In the genomic region with DNA sequence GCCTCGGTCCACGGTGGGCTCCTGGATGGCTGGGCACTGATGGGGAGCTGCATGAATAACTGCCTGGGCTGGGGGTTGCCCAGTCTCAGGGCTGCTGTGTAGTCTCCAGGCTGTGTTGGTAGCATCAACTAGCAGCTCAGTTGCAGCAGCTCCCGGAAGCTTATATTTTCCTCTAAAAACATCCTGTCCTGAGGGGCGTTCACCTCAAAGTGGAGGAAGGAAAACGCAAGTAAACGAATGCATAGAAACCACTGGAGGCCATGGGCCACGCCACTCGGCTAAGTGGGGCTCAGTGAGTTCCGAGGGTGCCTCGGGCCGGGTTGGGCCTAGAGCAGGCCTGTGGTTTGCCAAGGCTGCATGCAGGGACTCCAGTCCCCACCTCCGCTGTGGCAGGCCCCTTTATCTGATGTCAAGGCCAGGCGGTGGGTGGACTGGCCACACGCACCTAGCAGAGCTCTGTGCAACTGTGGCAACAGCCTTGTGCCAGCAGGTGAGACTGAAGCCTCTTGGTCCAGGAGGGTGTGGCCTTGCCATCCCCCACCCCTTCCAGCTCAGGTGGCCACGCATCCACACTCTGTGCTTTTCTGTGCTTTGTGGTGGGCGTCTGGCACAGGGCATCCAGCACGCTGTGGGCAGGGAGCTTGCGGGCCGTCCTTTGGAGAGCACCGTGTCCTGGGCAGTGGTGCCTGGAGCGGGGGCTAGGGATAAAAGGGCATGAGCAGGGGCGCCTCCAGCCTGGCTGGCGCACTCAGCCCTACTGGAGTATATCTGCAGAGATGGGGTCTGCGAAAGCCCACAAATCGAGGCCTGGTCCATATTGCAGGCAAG, we compare ENCODE assay signal across 16 cellular contexts. TPM values are rescaled to one million over a fixed set of nuclear protein-coding genes. Genes with fewer than 3 reads are reported as not detected.
DNase-seq lines count a peak whose midpoint lies in the region; ATAC-seq and TF ChIP-seq lines count a peak whose summit lies in the region.
"Had no signal": no experiment of that assay in that cellular context is flagged by ENCODE, and none has a peak within 500 bp of the region (broad histone marks: within the 10 kb centered on the region; RNA-seq: fewer than 3 reads in every experiment).

No MANE protein-coding gene starts in this region.

- H3K9me3 ChIP-seq in KOPT-K1 (ENCODE audit: insufficient read depth, low read length, poor library complexity, severe bottlenecking), result no peaks in the 10 kb centered on the region
- H3K9me3 ChIP-seq: right lobe of liver, tibial nerve had no signal

- peak overlapping the region; percentile 92 for H3K27ac ChIP-seq in KOPT-K1 (ENCODE audit: low read depth, low read length, poor library complexity, severe bottlenecking)
- H3K27ac ChIP-seq: coronary artery, right lobe of liver had no signal

- peaks cover 99% of the 10 kb centered on the region for H3K4me1 Mint-ChIP-seq in activated CD4-positive, alpha-beta T cell treated with anti-CD3 and anti-CD28 coated beads, Interleukin-2, amount 10 ng/mL, durations not matched to agents 7 days and 5 days
- H3K4me1 Mint-ChIP-seq in activated naive CD8-positive, alpha-beta T cell treated with anti-CD3 and anti-CD28 coated beads for 36 hours, result peaks cover 95% of the 10 kb centered on the region
- H3K4me1 Mint-ChIP-seq in naive thymus-derived CD8-positive, alpha-beta T cell, result peaks cover 52 to 100% (median 98%) of the 10 kb centered on the region in 4 donors
- H3K4me1 Mint-ChIP-seq in MCF 10A (ENCODE audit: insufficient read depth, unreplicated experiment), result peaks cover 18% of the 10 kb centered on the region

- BruUV-seq in MCF 10A (replicated peaks; lab: Mats Ljungman, UMichigan), result no TSS peak

- CTCF ChIA-PET in activated CD4-positive, alpha-beta T cell treated with anti-CD3 and anti-CD28 coated beads, Interleukin-2, amount 10 ng/mL, durations not matched to agents 7 days and 5 days (lab: Charles Lee), result interaction anchor here (0.6 to 10.7 kb wide), 10 partner anchors 7 to 90 kb away, joined by 3 to 99 read pairs (median 5); no protein-coding TSS in a partner anchor
- CTCF ChIA-PET in MCF 10A (lab: Yijun Ruan, JAX), result interaction anchor here (0.7 to 5.1 kb wide), 6 partner anchors 9 to 706 kb away, joined by 3 to 56 read pairs (median 5); no protein-coding TSS in a partner anchor

- intact Hi-C loops in MCF 10A (cut with micrococcal nuclease), result no loop called here

- peak; percentile 60 for DNase-seq in activated CD4-positive, alpha-beta T cell treated with anti-CD3 and anti-CD28 coated beads, Interleukin-2, amount 10 ng/mL, durations not matched to agents 7 days and 5 days
- DNase-seq in activated CD4-positive, alpha-beta T cell treated with anti-CD3 and anti-CD28 coated beads for 1 hour, result no peak
- peak; percentile 55 for DNase-seq in activated naive CD8-positive, alpha-beta T cell treated with anti-CD3 and anti-CD28 coated beads for 36 hours
- peak in 5 of 10 donors; percentile 17 to 66 (median 62) for DNase-seq in naive thymus-derived CD8-positive, alpha-beta T cell
- DNase-seq in MCF 10A (ENCODE audit: unreplicated experiment) (no peak), ecto neural progenitor cell (ENCODE audit: low spot score) (no peak), NCI-H345 treated with DMSO at 0.1 percent for 48 hours (lab: John Stamatoyannopoulos, UW; ENCODE audit: unreplicated experiment) (no peak)
- DNase-seq: GOT3; islet precursor cell; NCI-H1694 treated with DMSO at 0.1 percent for 48 hours; stimulated activated CD4-positive, alpha-beta T cell treated with anti-CD3 and anti-CD28 coated beads, Interleukin-2, amount 100 ng/mL, for 24 hours had no signal

- H3K4me3 Mint-ChIP-seq in activated CD4-positive, alpha-beta T cell treated with anti-CD3 and anti-CD28 coated beads, Interleukin-2, amount 10 ng/mL, durations not matched to agents 7 days and 5 days, result peak overlapping the region; percentile 79
- H3K4me3 Mint-ChIP-seq in activated naive CD8-positive, alpha-beta T cell treated with anti-CD3 and anti-CD28 coated beads for 36 hours, result peak overlapping the region; percentile 68
- peak overlapping the region; percentile 93 to 100 (median 98) for H3K4me3 Mint-ChIP-seq in naive thymus-derived CD8-positive, alpha-beta T cell
- no peak overlapping the region for H3K4me3 Mint-ChIP-seq in MCF 10A (ENCODE audit: unreplicated experiment)
- H3K4me3 Mint-ChIP-seq: CD14-positive monocyte had no signal

- no peaks in the 10 kb centered on the region for H3K9me3 Mint-ChIP-seq in activated CD4-positive, alpha-beta T cell treated with anti-CD3 and anti-CD28 coated beads, Interleukin-2, amount 10 ng/mL, durations not matched to agents 7 days and 5 days
- no peaks in the 10 kb centered on the region for H3K9me3 Mint-ChIP-seq in activated naive CD8-positive, alpha-beta T cell treated with anti-CD3 and anti-CD28 coated beads for 36 hours
- H3K9me3 Mint-ChIP-seq in naive thymus-derived CD8-positive, alpha-beta T cell, result no peaks in the 10 kb centered on the region
- no peaks in the 10 kb centered on the region for H3K9me3 Mint-ChIP-seq in MCF 10A (ENCODE audit: unreplicated experiment)
- H3K9me3 Mint-ChIP-seq: CD14-positive monocyte had no signal

- H3K36me3 ChIP-seq in KOPT-K1 (ENCODE audit: insufficient read depth, low read length), result peaks cover 96% of the 10 kb centered on the region
- H3K36me3 ChIP-seq: right lobe of liver had no signal

- H3K27me3 Mint-ChIP-seq in activated CD4-positive, alpha-beta T cell treated with anti-CD3 and anti-CD28 coated beads, Interleukin-2, amount 10 ng/mL, durations not matched to agents 7 days and 5 days, result no peaks in the 10 kb centered on the region
- H3K27me3 Mint-ChIP-seq in activated naive CD8-positive, alpha-beta T cell treated with anti-CD3 and anti-CD28 coated beads for 36 hours, result no peaks in the 10 kb centered on the region
- H3K27me3 Mint-ChIP-seq in naive thymus-derived CD8-positive, alpha-beta T cell, result no peaks in the 10 kb centered on the region
- no peaks in the 10 kb centered on the region for H3K27me3 Mint-ChIP-seq in MCF 10A (ENCODE audit: insufficient read depth, unreplicated experiment)

- TF ChIP-seq CTCF in MCF 10A (IDR thresholded peaks at IDR 0.05; ENCODE audit: unreplicated experiment), result no peak

- H3K27ac Mint-ChIP-seq in activated CD4-positive, alpha-beta T cell treated with anti-CD3 and anti-CD28 coated beads, Interleukin-2, amount 10 ng/mL, durations not matched to agents 7 days and 5 days, result peak overlapping the region; percentile 94
- peak overlapping the region; percentile 89 for H3K27ac Mint-ChIP-seq in activated naive CD8-positive, alpha-beta T cell treated with anti-CD3 and anti-CD28 coated beads for 36 hours
- H3K27ac Mint-ChIP-seq in naive thymus-derived CD8-positive, alpha-beta T cell, result peak overlapping the region; percentile 91 to 99 (median 97)
- no peak overlapping the region for H3K27ac Mint-ChIP-seq in MCF 10A (ENCODE audit: low read depth, unreplicated experiment)

- peak; percentile 8 to 10 for ATAC-seq in naive thymus-derived CD8-positive, alpha-beta T cell

- H3K36me3 Mint-ChIP-seq in activated CD4-positive, alpha-beta T cell treated with anti-CD3 and anti-CD28 coated beads, Interleukin-2, amount 10 ng/mL, durations not matched to agents 7 days and 5 days (ENCODE audit: low read depth), result peaks cover 90% of the 10 kb centered on the region
- H3K36me3 Mint-ChIP-seq in activated naive CD8-positive, alpha-beta T cell treated with anti-CD3 and anti-CD28 coated beads for 36 hours, result peaks cover 25% of the 10 kb centered on the region
- peaks cover 3 to 89% (median 51%) of the 10 kb centered on the region in 3 donors for H3K36me3 Mint-ChIP-seq in naive thymus-derived CD8-positive, alpha-beta T cell
- peaks cover 37% of the 10 kb centered on the region for H3K36me3 Mint-ChIP-seq in MCF 10A (ENCODE audit: insufficient read depth, unreplicated experiment)

- POLR2A ChIA-PET in activated CD4-positive, alpha-beta T cell treated with anti-CD3 and anti-CD28 coated beads, Interleukin-2, amount 10 ng/mL, durations not matched to agents 7 days and 5 days (lab: Charles Lee), result interaction anchor here (0.8 to 1.5 kb wide), 5 partner anchors 9 to 61 kb away, joined by 3 to 8 read pairs (median 5); no protein-coding TSS in a partner anchor
- POLR2A ChIA-PET in naive thymus-derived CD8-positive, alpha-beta T cell (lab: Charles Lee), result interaction anchor here (0.5 to 1.9 kb wide), 6 partner anchors 47 to 464 kb away, joined by 3 to 7 read pairs (median 4); partner anchors contain the start of genes PPP2CA and VDAC1
- POLR2A ChIA-PET in MCF 10A (lab: Yijun Ruan, JAX), result interaction anchor here (0.7 to 2.3 kb wide), 5 partner anchors 11 to 867 kb away, joined by 3 to 11 read pairs (median 4); no protein-coding TSS in a partner anchor

RNA-seq across cellular contexts. Expression of gene TCF7, which starts 15.1 kb away (rescaled TPM):
- 100 to 1,000 TPM; 271 to 283 TPM for total RNA-seq in activated CD4-positive, alpha-beta T cell treated with anti-CD3 and anti-CD28 coated beads, Interleukin-2, amount 10 ng/mL, durations not matched to agents 7 days and 5 days
- total RNA-seq in activated naive CD8-positive, alpha-beta T cell treated with anti-CD3 and anti-CD28 coated beads for 36 hours, result 10 to 100 TPM; 66.4 to 68.7 TPM
- 100 to 1,000 TPM; 910 to 911 TPM for total RNA-seq in naive thymus-derived CD8-positive, alpha-beta T cell
- polyA plus RNA-seq in naive thymus-derived CD8-positive, alpha-beta T cell, result 100 to 1,000 TPM; 207 to 600 (median 328) TPM
- total RNA-seq in MCF 10A (2022), result 0.29 and 0.42 TPM in 2 replicates

RNA-seq across cellular contexts. Expression of gene SKP1, which starts 47.1 kb away (rescaled TPM):
- total RNA-seq in activated CD4-positive, alpha-beta T cell treated with anti-CD3 and anti-CD28 coated beads, Interleukin-2, amount 10 ng/mL, durations not matched to agents 7 days and 5 days, result 100 to 1,000 TPM; 194 to 197 TPM
- 100 to 1,000 TPM; 253 to 260 TPM for total RNA-seq in activated naive CD8-positive, alpha-beta T cell treated with anti-CD3 and anti-CD28 coated beads for 36 hours
- 100 to 1,000 TPM; 250 to 262 TPM for total RNA-seq in naive thymus-derived CD8-positive, alpha-beta T cell
- 1,000 to 10,000 TPM; 1,138 to 1,312 (median 1,209) TPM for polyA plus RNA-seq in naive thymus-derived CD8-positive, alpha-beta T cell
- 415 and 488 TPM in 2 replicates for total RNA-seq in MCF 10A (2022)

Comparison
In these comparisons a context has a peak if more than half of its experiments do, and no peak if none do; other contexts are left out.
1. DNase-seq: peak in activated CD4-positive, alpha-beta T cell treated with anti-CD3 and anti-CD28 coated beads, Interleukin-2, amount 10 ng/mL, durations not matched to agents 7 days and 5 days (single experiment) and activated naive CD8-positive, alpha-beta T cell treated with anti-CD3 and anti-CD28 coated beads for 36 hours (single experiment); none in activated CD4-positive, alpha-beta T cell treated with anti-CD3 and anti-CD28 coated beads for 1 hour (single experiment), MCF 10A (single experiment), ecto neural progenitor cell (single experiment) and NCI-H345 treated with DMSO at 0.1 percent for 48 hours (single experiment).
2. RNA of gene TCF7, which starts 15.1 kb away (total RNA-seq): 910 to 911 TPM in naive thymus-derived CD8-positive, alpha-beta T cell, 271 to 283 TPM in activated CD4-positive, alpha-beta T cell treated with anti-CD3 and anti-CD28 coated beads, Interleukin-2, amount 10 ng/mL, durations not matched to agents 7 days and 5 days and 66.4 to 68.7 TPM in activated naive CD8-positive, alpha-beta T cell treated with anti-CD3 and anti-CD28 coated beads for 36 hours; 0.29 to 0.42 TPM in MCF 10A; every median in the first group is over 10 times any median in the second.